ENCODE assay signal across 11 cellular contexts in genomic region chr6:31498748-31499147, GRCh38. TPM values are rescaled to one million over a fixed set of nuclear protein-coding genes. Genes with fewer than 3 reads are reported as not detected.
DNase-seq lines count a peak whose midpoint lies in the region; ATAC-seq and TF ChIP-seq lines count a peak whose summit lies in the region.
"Had no signal": no experiment of that assay in that cellular context is flagged by ENCODE, and none has a peak within 500 bp of the region (broad histone marks: within the 10 kb centered on the region; RNA-seq: fewer than 3 reads in every experiment).

No MANE protein-coding gene starts in this region.

- H3K27me3 ChIP-seq in hepatocyte, result peaks cover 54% of the 10 kb centered on the region

- ATAC-seq in activated CD8-positive, alpha-beta memory T cell treated with anti-CD3 and anti-CD28 coated beads, Interleukin-2, amount 10 ng/mL, durations not matched to agents 7 days and 5 days, result no peak
- ATAC-seq in activated T-cell treated with anti-CD3 and anti-CD28 coated beads, Interleukin-2, amount 50 U/mL, for 72 hours (replicated peaks in 1 of 2), result no peak
- ATAC-seq in HG03159 (IDR thresholded peaks at IDR 0.05; ENCODE audit: unreplicated experiment) (no peak), HG02973 (IDR thresholded peaks at IDR 0.05; ENCODE audit: unreplicated experiment) (no peak)
- ATAC-seq: Right ventricle myocardium inferior had no signal

- H3K4me3 Mint-ChIP-seq in activated CD8-positive, alpha-beta memory T cell treated with anti-CD3 and anti-CD28 coated beads, Interleukin-2, amount 10 ng/mL, durations not matched to agents 7 days and 5 days, result peak overlapping the region; percentile 76
- H3K4me3 Mint-ChIP-seq in activated T-cell treated with anti-CD3 and anti-CD28 coated beads, Interleukin-2, amount 50 U/mL, for 72 hours, result peak overlapping the region; percentile 84 to 96
- H3K4me3 Mint-ChIP-seq in stimulated activated naive CD8-positive, alpha-beta T cell treated with anti-CD3 and anti-CD28 coated beads, Interleukin-15, Interleukin-2, amounts not matched to agents 100 ng/mL and 50 ng/mL, for 24 hours, result peak overlapping the region; percentile 89

- no peaks in the 10 kb centered on the region for H3K9me3 Mint-ChIP-seq in activated CD8-positive, alpha-beta memory T cell treated with anti-CD3 and anti-CD28 coated beads, Interleukin-2, amount 10 ng/mL, durations not matched to agents 7 days and 5 days (ENCODE audit: low read depth)
- no peaks in the 10 kb centered on the region for H3K9me3 Mint-ChIP-seq in activated T-cell treated with anti-CD3 and anti-CD28 coated beads, Interleukin-2, amount 50 U/mL, for 72 hours
- H3K9me3 Mint-ChIP-seq in stimulated activated naive CD8-positive, alpha-beta T cell treated with anti-CD3 and anti-CD28 coated beads, Interleukin-15, Interleukin-2, amounts not matched to agents 100 ng/mL and 50 ng/mL, for 24 hours, result no peaks in the 10 kb centered on the region

- H3K4me1 ChIP-seq in hepatocyte (ENCODE audit: insufficient read depth), result no peaks in the 10 kb centered on the region

- no peaks in the 10 kb centered on the region for H4K20me1 ChIP-seq in hepatocyte (ENCODE audit: insufficient read depth, poor library complexity, severe bottlenecking)

- CTCF ChIA-PET in activated CD8-positive, alpha-beta memory T cell treated with anti-CD3 and anti-CD28 coated beads, Interleukin-2, amount 10 ng/mL, durations not matched to agents 7 days and 5 days (lab: Charles Lee), result interaction anchor here (0.6 to 7.8 kb wide), 5 partner anchors 42 to 123 kb away, joined by 3 to 88 read pairs (median 25); partner anchors contain the start of genes ATP6V1G2, DDX39B and NFKBIL1

- no peak overlapping the region for H3K27ac ChIP-seq in hepatocyte
- H3K27ac ChIP-seq: C4-2B, epithelial cell of prostate had no signal

- no peak for TF ChIP-seq CTCF in hepatocyte (IDR thresholded peaks at IDR 0.05; ENCODE audit: poor library complexity)

- no peaks in the 10 kb centered on the region for H3K9me2 ChIP-seq in hepatocyte (replicated peaks; ENCODE audit: insufficient read depth)

- peak overlapping the region; percentile 12 for H2AFZ ChIP-seq in hepatocyte

- WGBS in hepatocyte (ENCODE audit: low lambda C conversion rate, missing lambda C conversion rate), result 3% methylated on average over 21 of the region's 21 CpGs

- H3K27ac Mint-ChIP-seq in activated CD8-positive, alpha-beta memory T cell treated with anti-CD3 and anti-CD28 coated beads, Interleukin-2, amount 10 ng/mL, durations not matched to agents 7 days and 5 days, result peak overlapping the region; percentile 25
- peak overlapping the region; percentile 9 for H3K27ac Mint-ChIP-seq in activated T-cell treated with anti-CD3 and anti-CD28 coated beads, Interleukin-2, amount 50 U/mL, for 72 hours
- peak overlapping the region; percentile 17 for H3K27ac Mint-ChIP-seq in stimulated activated naive CD8-positive, alpha-beta T cell treated with anti-CD3 and anti-CD28 coated beads, Interleukin-15, Interleukin-2, amounts not matched to agents 100 ng/mL and 50 ng/mL, for 24 hours

- H3K27me3 Mint-ChIP-seq in activated CD8-positive, alpha-beta memory T cell treated with anti-CD3 and anti-CD28 coated beads, Interleukin-2, amount 10 ng/mL, durations not matched to agents 7 days and 5 days, result no peaks in the 10 kb centered on the region
- H3K27me3 Mint-ChIP-seq in activated T-cell treated with anti-CD3 and anti-CD28 coated beads, Interleukin-2, amount 50 U/mL, for 72 hours (ENCODE audit: low read depth), result no peaks in the 10 kb centered on the region
- no peaks in the 10 kb centered on the region for H3K27me3 Mint-ChIP-seq in stimulated activated naive CD8-positive, alpha-beta T cell treated with anti-CD3 and anti-CD28 coated beads, Interleukin-15, Interleukin-2, amounts not matched to agents 100 ng/mL and 50 ng/mL, for 24 hours

- peaks cover 63% of the 10 kb centered on the region for H3K4me1 Mint-ChIP-seq in activated CD8-positive, alpha-beta memory T cell treated with anti-CD3 and anti-CD28 coated beads, Interleukin-2, amount 10 ng/mL, durations not matched to agents 7 days and 5 days
- H3K4me1 Mint-ChIP-seq in activated T-cell treated with anti-CD3 and anti-CD28 coated beads, Interleukin-2, amount 50 U/mL, for 72 hours (ENCODE audit: low read depth), result peaks cover 76% of the 10 kb centered on the region
- peaks cover 62% of the 10 kb centered on the region for H3K4me1 Mint-ChIP-seq in stimulated activated naive CD8-positive, alpha-beta T cell treated with anti-CD3 and anti-CD28 coated beads, Interleukin-15, Interleukin-2, amounts not matched to agents 100 ng/mL and 50 ng/mL, for 24 hours (ENCODE audit: low read depth)

- H3K79me2 ChIP-seq in hepatocyte, result no peaks in the 10 kb centered on the region

- H3K4me3 ChIP-seq in hepatocyte, result no peak overlapping the region

- no peaks in the 10 kb centered on the region for H3K36me3 ChIP-seq in hepatocyte (replicated peaks; ENCODE audit: insufficient read depth, low read depth)

- no peaks in the 10 kb centered on the region for H3K9me3 ChIP-seq in hepatocyte (ENCODE audit: low read depth)

- H3K4me2 ChIP-seq in hepatocyte, result peak overlapping the region; percentile 54

- DNase-seq in activated CD8-positive, alpha-beta memory T cell treated with anti-CD3 and anti-CD28 coated beads, Interleukin-2, amount 10 ng/mL, durations not matched to agents 7 days and 5 days, result no peak
- no peak for DNase-seq in activated CD8-positive, alpha-beta memory T cell treated with anti-CD3 and anti-CD28 coated beads, Interleukin-2, amount 50 U/mL, for 48 hours
- no peak for DNase-seq in activated T-cell treated with anti-CD3 and anti-CD28 coated beads, Interleukin-2, amount 50 U/mL, for 72 hours
- peak; percentile 31 for DNase-seq in hepatocyte (ENCODE audit: low spot score)
- DNase-seq in activated CD4-positive, CD25-positive, alpha-beta regulatory T cell (lab: John Stamatoyannopoulos, UW), result no peak

- peaks cover 27% of the 10 kb centered on the region for H3K36me3 Mint-ChIP-seq in activated CD8-positive, alpha-beta memory T cell treated with anti-CD3 and anti-CD28 coated beads, Interleukin-2, amount 10 ng/mL, durations not matched to agents 7 days and 5 days
- peaks cover 0 to 5% of the 10 kb centered on the region in 2 donors for H3K36me3 Mint-ChIP-seq in activated T-cell treated with anti-CD3 and anti-CD28 coated beads, Interleukin-2, amount 50 U/mL, for 72 hours (ENCODE audit: insufficient read depth in 2 of 2)
- no peaks in the 10 kb centered on the region for H3K36me3 Mint-ChIP-seq in stimulated activated naive CD8-positive, alpha-beta T cell treated with anti-CD3 and anti-CD28 coated beads, Interleukin-15, Interleukin-2, amounts not matched to agents 100 ng/mL and 50 ng/mL, for 24 hours (ENCODE audit: low read depth)

RNA-seq across cellular contexts. Expression of gene MICB, which starts 0.8 kb away (rescaled TPM):
- total RNA-seq in activated CD8-positive, alpha-beta memory T cell treated with anti-CD3 and anti-CD28 coated beads, Interleukin-2, amount 10 ng/mL, durations not matched to agents 7 days and 5 days, result 10 to 100 TPM; 44.1 to 63.8 TPM
- 10 to 100 TPM; 18.7 to 22.3 TPM for total RNA-seq in activated T-cell treated with anti-CD3 and anti-CD28 coated beads, Interleukin-2, amount 50 U/mL, for 72 hours
- 0.40 and 0.67 TPM in 2 replicates for total RNA-seq in hepatocyte
- 0.11 and 0.44 TPM in 2 replicates for polyA plus RNA-seq in hepatocyte

RNA-seq across cellular contexts. Expression of gene MCCD1, which starts 30.0 kb away (rescaled TPM):
- total RNA-seq in activated CD8-positive, alpha-beta memory T cell treated with anti-CD3 and anti-CD28 coated beads, Interleukin-2, amount 10 ng/mL, durations not matched to agents 7 days and 5 days, result not detected
- total RNA-seq in activated T-cell treated with anti-CD3 and anti-CD28 coated beads, Interleukin-2, amount 50 U/mL, for 72 hours, result not detected
- 0.47 and 1.2 TPM in 2 replicates for total RNA-seq in hepatocyte
- polyA plus RNA-seq in hepatocyte, result 1.3 and 2.0 TPM in 2 replicates
- total RNA-seq: Right ventricle myocardium inferior had no signal

RNA-seq across cellular contexts. Expression of gene DDX39B, which starts 43.1 kb away (rescaled TPM):
- 100 to 1,000 TPM; 495 to 503 TPM for total RNA-seq in activated CD8-positive, alpha-beta memory T cell treated with anti-CD3 and anti-CD28 coated beads, Interleukin-2, amount 10 ng/mL, durations not matched to agents 7 days and 5 days
- 100 to 1,000 TPM; 567 to 644 TPM for total RNA-seq in activated T-cell treated with anti-CD3 and anti-CD28 coated beads, Interleukin-2, amount 50 U/mL, for 72 hours
- total RNA-seq in hepatocyte, result 207 and 287 TPM in 2 replicates
- polyA plus RNA-seq in hepatocyte, result 210 and 238 TPM in 2 replicates

RNA-seq across cellular contexts. Expression of gene ATP6V1G2, which starts 47.7 kb away (rescaled TPM):
- 1 to 10 TPM; 1.0 to 3.8 TPM for total RNA-seq in activated CD8-positive, alpha-beta memory T cell treated with anti-CD3 and anti-CD28 coated beads, Interleukin-2, amount 10 ng/mL, durations not matched to agents 7 days and 5 days
- total RNA-seq in activated T-cell treated with anti-CD3 and anti-CD28 coated beads, Interleukin-2, amount 50 U/mL, for 72 hours, result 1 to 10 TPM; 4.1 to 5.6 TPM
- total RNA-seq in hepatocyte, result 0.63 and 0.88 TPM in 2 replicates
- 0.73 TPM in 1 of 2 replicates, not detected in the other for polyA plus RNA-seq in hepatocyte

RNA-seq across cellular contexts. Expression of gene NFKBIL1, which starts 48.7 kb away (rescaled TPM):
- 10 to 100 TPM; 13.6 to 16.2 TPM for total RNA-seq in activated CD8-positive, alpha-beta memory T cell treated with anti-CD3 and anti-CD28 coated beads, Interleukin-2, amount 10 ng/mL, durations not matched to agents 7 days and 5 days
- total RNA-seq in activated T-cell treated with anti-CD3 and anti-CD28 coated beads, Interleukin-2, amount 50 U/mL, for 72 hours, result 10 to 100 TPM; 28.0 to 36.6 TPM
- 22.7 and 28.9 TPM in 2 replicates for total RNA-seq in hepatocyte
- polyA plus RNA-seq in hepatocyte, result 25.0 and 30.3 TPM in 2 replicates

Comparison
In these comparisons a context has a peak if more than half of its experiments do, and no peak if none do; other contexts are left out.
1. RNA of gene MICB, which starts 0.8 kb away (total RNA-seq): 44.1 to 63.8 TPM in activated CD8-positive, alpha-beta memory T cell treated with anti-CD3 and anti-CD28 coated beads, Interleukin-2, amount 10 ng/mL, durations not matched to agents 7 days and 5 days and 18.7 to 22.3 TPM in activated T-cell treated with anti-CD3 and anti-CD28 coated beads, Interleukin-2, amount 50 U/mL, for 72 hours; 0.40 to 0.67 TPM in hepatocyte; every median in the first group is over 10 times any median in the second.
2. Peak in every context shown above with its lines, with median percentiles within 50 percentile points of each other: H3K27ac Mint-ChIP-seq and H3K4me3 Mint-ChIP-seq.